ENCODE assay signal across 18 cellular contexts in the genomic region with DNA sequence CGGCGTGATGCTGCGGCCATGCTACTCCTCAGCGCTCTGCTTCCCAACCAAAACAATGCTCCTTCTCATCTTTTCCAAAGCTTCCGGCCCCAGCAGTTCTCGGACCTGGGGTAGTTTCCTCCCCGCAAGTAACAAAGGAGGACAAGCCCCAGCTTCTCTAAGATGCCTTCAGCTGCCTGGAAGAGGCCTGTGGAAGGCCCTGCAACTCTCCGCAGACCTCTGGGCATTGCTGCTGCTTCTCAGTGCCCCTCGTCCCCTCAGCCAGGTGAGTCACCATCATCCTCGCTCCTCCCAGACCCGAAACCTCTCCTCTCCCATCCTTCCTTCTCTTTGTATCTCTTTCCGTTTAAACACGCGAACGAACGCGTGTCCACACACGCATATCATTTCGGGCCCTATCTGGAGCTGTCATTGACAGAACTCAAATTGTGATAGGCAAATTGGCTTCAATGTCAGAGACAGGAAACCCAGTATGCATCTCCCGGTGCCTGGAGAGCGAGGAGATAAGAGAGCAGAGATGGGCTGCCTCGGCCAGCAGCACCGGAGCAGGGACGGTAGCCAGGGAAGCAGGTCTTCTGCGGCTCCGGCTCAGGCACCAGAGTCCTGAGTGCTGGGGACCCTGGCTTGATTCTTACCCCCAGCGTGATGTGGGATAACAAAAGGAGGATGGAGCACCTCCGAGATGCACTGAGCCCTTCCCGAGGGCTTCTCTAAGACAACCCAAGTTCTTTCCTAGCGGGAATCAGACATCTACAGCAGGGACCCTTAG. TPM values are rescaled to one million over a fixed set of nuclear protein-coding genes. Genes with fewer than 3 reads are reported as not detected.
A peak's percentile ranks its signal among the peaks of the same experiment; 100 is the strongest.
DNase-seq lines count a peak whose midpoint lies in the region; ATAC-seq, FAIRE-seq and TF ChIP-seq lines count a peak whose summit lies in the region.
"Had no signal": no experiment of that assay in that cellular context is flagged by ENCODE, and none has a peak within 500 bp of the region (broad histone marks: within the 10 kb centered on the region; RNA-seq: fewer than 3 reads in every experiment).

No MANE protein-coding gene starts in this region.

- H3K27me3 ChIP-seq in IMR-90 (ENCODE audit: control insufficient read depth, insufficient read depth, low read length) (no peaks in the 10 kb centered on the region), H1 (replicated peaks in 1 of 4; ENCODE audit: control insufficient read depth in 3 of 4, extremely low read depth in 1 of 4, insufficient read depth in 3 of 4, low read length in 3 of 4) (no peaks in the 10 kb centered on the region; a peak in 2 of 7 replicates), muscle layer of duodenum (ENCODE audit: low read depth, low read length) (no peaks in the 10 kb centered on the region), suprapubic skin (peaks cover 7% of the 10 kb centered on the region)
- H3K27me3 ChIP-seq: Peyer's patch had no signal

- TF ChIP-seq POLR2A in IMR-90 (IDR thresholded peaks at IDR 0.05; ENCODE audit: low read depth, low read length) (no peak), H1 (IDR thresholded peaks at IDR 0.05; ENCODE audit: control extremely low read depth in 1 of 2, low read depth in 2 of 2, low read length in 2 of 2) (no peak), suprapubic skin (IDR thresholded peaks at IDR 0.05) (no peak)

- H3K9ac ChIP-seq in IMR-90 (ENCODE audit: low read depth, low read length) (no peak overlapping the region; the same call in 1 of the 2 replicates), H1 (replicated peaks in 1 of 4; ENCODE audit: extremely low read depth in 1 of 4, low read depth in 3 of 4, low read length in 3 of 4) (no peak overlapping the region)
- H3K9ac ChIP-seq: KMS-11 had no signal

- in situ Hi-C loops in IMR-90 (cut with MboI; ENCODE audit: low sequenced_read_pairs): loop anchor here (5.0 to 10.0 kb wide), 2 partner anchors 95 to 208 kb away; a partner anchor contains a TSS

- no peaks in the 10 kb centered on the region for H3K23me2 ChIP-seq in H1 (ENCODE audit: low read depth, low read length)

- peak overlapping the region; percentile 87 for H2AK5ac ChIP-seq in IMR-90 (ENCODE audit: low read depth, low read length)
- H2AK5ac ChIP-seq in H1 (ENCODE audit: low read depth, low read length): no peak overlapping the region

- H2AFZ ChIP-seq in IMR-90 (replicated peaks; ENCODE audit: low read length, poor library complexity): peak overlapping the region; percentile 89
- peak overlapping the region; percentile 63; the same call in 1 of the 2 replicates for H2AFZ ChIP-seq in H1 (ENCODE audit: low read length)

- H3K9me1 ChIP-seq in IMR-90 (ENCODE audit: insufficient read depth, low read length): peaks cover 15% of the 10 kb centered on the region

- peaks cover 8% of the 10 kb centered on the region for H3K4me1 ChIP-seq in IMR-90 (ENCODE audit: control insufficient read depth, insufficient read depth, low read length)
- H3K4me1 ChIP-seq in H1 (replicated peaks in 1 of 4; ENCODE audit: control insufficient read depth in 3 of 4, insufficient read depth in 4 of 4, low read length in 3 of 4): peaks cover 1 to 10% (median 6%) of the 10 kb centered on the region in 4 experiments; a peak in 6 of 7 replicates
- peaks cover 5 to 39% of the 10 kb centered on the region in 2 donors for H3K4me1 ChIP-seq in muscle layer of duodenum (ENCODE audit: control insufficient read depth in 1 of 2, insufficient read depth in 2 of 2, low read length in 2 of 2)
- H3K4me1 ChIP-seq in suprapubic skin: peaks cover 55% of the 10 kb centered on the region

- FAIRE-seq in H1 (lab: Jason Lieb, UNC): no peak
- FAIRE-seq: G401.6 had no signal

- H3K4me3 Mint-ChIP-seq in activated CD8-positive, alpha-beta T cell treated with anti-CD3 and anti-CD28 coated beads, Interleukin-2, amount 10 ng/mL, durations not matched to agents 7 days and 5 days: no peak overlapping the region
- H3K4me3 Mint-ChIP-seq: CD8-positive, alpha-beta T cell; central memory CD8-positive, alpha-beta T cell; stimulated activated naive B cell treated with anti-CD40 and anti-IgM and Interleukin-4, amounts not matched to agents 10 μg/mL and 1 μg/mL and 100 μg/mL, for 72 hours had no signal

- H3K27ac ChIP-seq in IMR-90 (ENCODE audit: insufficient read depth, low read length) (peak overlapping the region; percentile 3), H1 (ENCODE audit: low read depth, low read length) (no peak overlapping the region), muscle layer of duodenum (ENCODE audit: low read length) (peak overlapping the region; percentile 60), suprapubic skin (peak overlapping the region; percentile 52)
- H3K27ac ChIP-seq: KMS-11 had no signal

- dilution Hi-C loops in IMR-90 (cut with HindIII; ENCODE audit: low sequenced_read_pairs, unreplicated experiment): no loop called here

- no peak overlapping the region for H3K56ac ChIP-seq in IMR-90 (ENCODE audit: extremely low read depth, insufficient read depth, low read length)
- H3K56ac ChIP-seq in H1 (replicated peaks; ENCODE audit: insufficient read length, low read depth, low read length): no peak overlapping the region

- H4K8ac ChIP-seq in IMR-90 (ENCODE audit: low read depth in 2 of 2, low read length in 2 of 2): peak overlapping the region in 1 of 2 experiments; percentile 70; a peak in 2 of 4 replicates
- no peak overlapping the region; the same call in 1 of the 2 replicates for H4K8ac ChIP-seq in H1 (ENCODE audit: extremely low read depth, insufficient read depth, low read length)

- H3K4ac ChIP-seq in IMR-90 (ENCODE audit: low read depth, low read length) (peak overlapping the region; percentile 52), H1 (replicated peaks; ENCODE audit: insufficient read length, low read depth, low read length) (no peak overlapping the region)

- DNase-seq in IMR-90: no peak
- DNase-seq in H1 (ENCODE audit: low read depth in 1 of 2, low spot score in 2 of 2): no peak
- peak in 1 of 2 donors; percentile 62 for DNase-seq in suprapubic skin (ENCODE audit: low spot score in 2 of 2)
- no peak for DNase-seq in T1000 (lab: John Stamatoyannopoulos, UW)
- no peak for DNase-seq in hypothalamus (lab: John Stamatoyannopoulos, UW)
- no peak for DNase-seq in NCI-H446 treated with DMSO at 0.1 percent for 48 hours (lab: John Stamatoyannopoulos, UW)
- DNase-seq in activated CD8-positive, alpha-beta T cell treated with anti-CD3 and anti-CD28 coated beads, Interleukin-2, amount 10 ng/mL, durations not matched to agents 7 days and 5 days: no peak
- DNase-seq: activated CD4-positive, alpha-beta T cell treated with anti-CD3 and anti-CD28 coated beads, Interleukin-2, amount 50 U/mL, for 4 hours; activated naive CD4-positive, alpha-beta T cell treated with Interleukin-2 at 50 U/mL for 16 hours; CD8-positive, alpha-beta T cell; NCI-H1436; stimulated activated CD4-positive, alpha-beta T cell treated with anti-CD3 and anti-CD28 coated beads, Interleukin-4, amount 100 ng/mL, for 1 hour; stimulated activated naive B cell treated with anti-CD40 and anti-IgM and Interleukin-4, amounts not matched to agents 10 μg/mL and 1 μg/mL and 100 μg/mL, for 72 hours had no signal

- H3K27me3 Mint-ChIP-seq in activated CD8-positive, alpha-beta T cell treated with anti-CD3 and anti-CD28 coated beads, Interleukin-2, amount 10 ng/mL, durations not matched to agents 7 days and 5 days (ENCODE audit: low read depth): no peaks in the 10 kb centered on the region

- 0 out of 2 replicates have a peak overlapping the region, but pooled peaks have one; percentile 2 for H2BK12ac ChIP-seq in H1 (ENCODE audit: low read depth, low read length)

- peak overlapping the region; percentile 1; the same call in 1 of the 3 replicates for H2BK15ac ChIP-seq in IMR-90 (ENCODE audit: low read depth, low read length)
- H2BK15ac ChIP-seq in H1 (ENCODE audit: low read length): no peak overlapping the region

- H3K36me3 ChIP-seq in IMR-90 (ENCODE audit: control insufficient read depth, insufficient read depth, low read length) (no peaks in the 10 kb centered on the region), H1 (ENCODE audit: control insufficient read depth in 2 of 4, insufficient read depth in 4 of 4, low read length in 3 of 4) (no peaks in the 10 kb centered on the region), muscle layer of duodenum (ENCODE audit: control insufficient read depth in 1 of 2, insufficient read depth in 2 of 2, low read length in 2 of 2) (no peaks in the 10 kb centered on the region), suprapubic skin (no peaks in the 10 kb centered on the region)
- H3K36me3 ChIP-seq: Peyer's patch had no signal

- peak overlapping the region; percentile 17 for H2AK9ac ChIP-seq in IMR-90 (replicated peaks; ENCODE audit: low read depth, low read length, poor library complexity)

- no peaks in the 10 kb centered on the region; the same call in 1 of the 2 replicates for H4K20me1 ChIP-seq in IMR-90 (ENCODE audit: insufficient read depth, low read length)
- H4K20me1 ChIP-seq in H1 (replicated peaks in 1 of 2; ENCODE audit: control insufficient read depth in 1 of 2, insufficient read depth in 2 of 2, low read length in 2 of 2): no peaks in the 10 kb centered on the region

- no peak overlapping the region for H4K5ac ChIP-seq in IMR-90 (ENCODE audit: low read depth, low read length)
- no peak overlapping the region for H4K5ac ChIP-seq in H1 (ENCODE audit: insufficient read length, low read depth, low read length)

- H3K4me3 ChIP-seq in IMR-90 (ENCODE audit: insufficient read depth, low read depth, low read length) (no peak overlapping the region), H1 (ENCODE audit: extremely low read depth in 1 of 4, insufficient read depth in 2 of 4, low read depth in 3 of 4, low read length in 4 of 4) (no peak overlapping the region), muscle layer of duodenum (ENCODE audit: low read depth in 1 of 2, low read length in 2 of 2) (no peak overlapping the region), suprapubic skin (peak overlapping the region; percentile 3)

- BruUV-seq in IMR-90 (replicated peaks; lab: Mats Ljungman, UMichigan): no TSS peak

- peaks cover 23% of the 10 kb centered on the region for H3K4me1 Mint-ChIP-seq in activated CD8-positive, alpha-beta T cell treated with anti-CD3 and anti-CD28 coated beads, Interleukin-2, amount 10 ng/mL, durations not matched to agents 7 days and 5 days (ENCODE audit: low read depth)

- H3K14ac ChIP-seq in IMR-90 (replicated peaks; ENCODE audit: low read depth, low read length) (peak overlapping the region; percentile 19; the same call in 1 of the 2 replicates), H1 (ENCODE audit: insufficient read length) (no peak overlapping the region)

- no peaks in the 10 kb centered on the region for H3K9me3 Mint-ChIP-seq in activated CD8-positive, alpha-beta T cell treated with anti-CD3 and anti-CD28 coated beads, Interleukin-2, amount 10 ng/mL, durations not matched to agents 7 days and 5 days (ENCODE audit: insufficient read depth)
- H3K9me3 Mint-ChIP-seq: CD8-positive, alpha-beta T cell; central memory CD8-positive, alpha-beta T cell; stimulated activated naive B cell treated with anti-CD40 and anti-IgM and Interleukin-4, amounts not matched to agents 10 μg/mL and 1 μg/mL and 100 μg/mL, for 72 hours had no signal

- H3K79me1 ChIP-seq in IMR-90 (ENCODE audit: low read depth in 1 of 2, low read length in 2 of 2): no peaks in the 10 kb centered on the region
- H3K79me1 ChIP-seq in H1 (ENCODE audit: low read depth, low read length): no peaks in the 10 kb centered on the region

- no peak for TF ChIP-seq CTCF in IMR-90 (conservative IDR thresholded peaks at IDR 0.05; ENCODE audit: low read depth, low read length)
- TF ChIP-seq CTCF in H1 (IDR thresholded peaks at IDR 0.05; ENCODE audit: control extremely low read depth in 1 of 3, insufficient read depth in 1 of 3, low read depth in 1 of 3, low read length in 3 of 3): no peak
- no peak for TF ChIP-seq CTCF in suprapubic skin (IDR thresholded peaks at IDR 0.05)

- POLR2A ChIA-PET in IMR-90 (lab: Charles Lee; ENCODE audit: unreplicated experiment) (no interaction called here), H1 (lab: Charles Lee; ENCODE audit: partially characterized antibody) (interaction anchor here (2.6 kb wide), 2 partner anchors 8 to 10 kb away, joined by 7 to 9 read pairs; no protein-coding TSS in a partner anchor)
- POLR2A ChIA-PET in activated CD8-positive, alpha-beta T cell treated with anti-CD3 and anti-CD28 coated beads, Interleukin-2, amount 10 ng/mL, durations not matched to agents 7 days and 5 days (lab: Charles Lee): interaction anchor here (0.7 to 1.1 kb wide), 2 partner anchors 13 to 119 kb away, joined by 3 read pairs; no protein-coding TSS in a partner anchor

- H2BK120ac ChIP-seq in IMR-90 (ENCODE audit: low read depth, low read length) (peak overlapping the region; percentile 72), H1 (replicated peaks; ENCODE audit: low read depth, low read length) (no peak overlapping the region)

- H2BK20ac ChIP-seq in IMR-90 (ENCODE audit: low read depth, low read length) (peak overlapping the region; percentile 52), H1 (ENCODE audit: low read length) (peak overlapping the region; percentile 21; the same call in 1 of the 2 replicates)

- peak overlapping the region; percentile 42; the same call in 1 of the 2 replicates for H3K4me2 ChIP-seq in IMR-90 (ENCODE audit: low read depth, low read length)
- H3K4me2 ChIP-seq in H1 (ENCODE audit: insufficient read depth in 1 of 2, low read depth in 2 of 2, low read length in 2 of 2): no peak overlapping the region; a peak in 1 of 4 replicates
- H3K4me2 ChIP-seq: KMS-11 had no signal

- H3K23ac ChIP-seq in IMR-90 (ENCODE audit: low read depth, low read length) (peak overlapping the region; percentile 23; the same call in 1 of the 2 replicates), H1 (ENCODE audit: insufficient read length) (no peak overlapping the region)

- H3K18ac ChIP-seq in IMR-90 (ENCODE audit: low read depth, low read length): peak overlapping the region; percentile 4; the same call in 1 of the 2 replicates
- H3K18ac ChIP-seq in H1 (ENCODE audit: extremely low read depth, low read length): no peak overlapping the region

- H2BK5ac ChIP-seq in IMR-90 (ENCODE audit: low read depth, low read length, poor library complexity, severe bottlenecking): peak overlapping the region; percentile 6
- no peak overlapping the region for H2BK5ac ChIP-seq in H1 (ENCODE audit: low read depth, low read length)

- 93 to 100% methylated on average over 8 to 14 of the region's 30 CpGs for WGBS in IMR-90 (ENCODE audit: extremely low coverage in 2 of 2, insufficient read length in 1 of 2), 2 experiments
- WGBS in H1 (ENCODE audit: extremely low coverage in 1 of 2, insufficient coverage in 1 of 2, insufficient read length in 1 of 2, insufficient replicate concordance in 2 of 2, low coverage in 1 of 2, low lambda C conversion rate in 2 of 2, missing lambda C conversion rate in 1 of 2), 2 experiments: 93 to 100% methylated on average over 7 to 30 of the region's 30 CpGs
- 62% methylated on average over 30 of the region's 30 CpGs for WGBS in suprapubic skin

- CTCF ChIA-PET in IMR-90 (lab: Yijun Ruan, JAX) (interaction anchor here (0.6 kb wide), 1 partner anchor 78 kb away, joined by 3 read pairs; no protein-coding TSS in a partner anchor), H1 (lab: Charles Lee; ENCODE audit: partially characterized antibody) (interaction anchor here (0.6 to 9.5 kb wide), 20 partner anchors 11 to 122 kb away, joined by 3 to 178 read pairs (median 10); no protein-coding TSS in a partner anchor)
- CTCF ChIA-PET in activated CD8-positive, alpha-beta T cell treated with anti-CD3 and anti-CD28 coated beads, Interleukin-2, amount 10 ng/mL, durations not matched to agents 7 days and 5 days (lab: Charles Lee): interaction anchor here (1.0 to 6.7 kb wide), 8 partner anchors 13 to 119 kb away, joined by 3 to 49 read pairs (median 7); no protein-coding TSS in a partner anchor

- intact Hi-C loops in IMR-90 (cut with micrococcal nuclease): loop anchor here (10.0 kb wide), 2 partner anchors 178 to 208 kb away; a partner anchor contains a TSS

- H3K79me2 ChIP-seq in H1 (ENCODE audit: control insufficient read depth in 1 of 2, insufficient read depth in 2 of 2, low read length in 2 of 2): no peaks in the 10 kb centered on the region

- TF ChIP-seq RAD21 in IMR-90 (IDR thresholded peaks at IDR 0.05; ENCODE audit: low read length): no peak
- TF ChIP-seq RAD21 in H1 (IDR thresholded peaks at IDR 0.05 in 1 of 2, conservative IDR thresholded peaks at IDR 0.05 in 1 of 2; ENCODE audit: low read depth in 2 of 2, low read length in 2 of 2): no peak

- no peaks in the 10 kb centered on the region for H3K36me3 Mint-ChIP-seq in activated CD8-positive, alpha-beta T cell treated with anti-CD3 and anti-CD28 coated beads, Interleukin-2, amount 10 ng/mL, durations not matched to agents 7 days and 5 days (ENCODE audit: low read depth)
- H3K36me3 Mint-ChIP-seq: CD8-positive, alpha-beta T cell; stimulated activated naive B cell treated with anti-CD40 and anti-IgM and Interleukin-4, amounts not matched to agents 10 μg/mL and 1 μg/mL and 100 μg/mL, for 72 hours had no signal

- H4K91ac ChIP-seq in IMR-90 (ENCODE audit: insufficient read depth, low read depth, low read length) (peak overlapping the region; percentile 17), H1 (replicated peaks; ENCODE audit: insufficient read length, low read length) (no peak overlapping the region)

- TF ChIP-seq EP300 in H1 (IDR thresholded peaks at IDR 0.05; ENCODE audit: borderline replicate concordance in 1 of 2, low read depth in 2 of 2, low read length in 2 of 2) (no peak), suprapubic skin (IDR thresholded peaks at IDR 0.05) (peak; percentile 1)

- H3K27ac Mint-ChIP-seq in activated CD8-positive, alpha-beta T cell treated with anti-CD3 and anti-CD28 coated beads, Interleukin-2, amount 10 ng/mL, durations not matched to agents 7 days and 5 days: no peak overlapping the region
- H3K27ac Mint-ChIP-seq: CD8-positive, alpha-beta T cell had no signal

- no peaks in the 10 kb centered on the region for H3K9me3 ChIP-seq in IMR-90 (ENCODE audit: control insufficient read depth, insufficient read depth, low read length)
- no peaks in the 10 kb centered on the region for H3K9me3 ChIP-seq in H1 (ENCODE audit: insufficient read depth in 2 of 2, low read depth in 1 of 2, low read length in 1 of 2)
- H3K9me3 ChIP-seq in muscle layer of duodenum (ENCODE audit: control insufficient read depth in 1 of 2, low read length in 2 of 2): no peaks in the 10 kb centered on the region
- no peaks in the 10 kb centered on the region for H3K9me3 ChIP-seq in suprapubic skin
- H3K9me3 ChIP-seq: Peyer's patch had no signal

- no peak for ATAC-seq in IMR-90 (ENCODE audit: low read depth)
- ATAC-seq in activated CD8-positive, alpha-beta T cell treated with anti-CD3 and anti-CD28 coated beads, Interleukin-2, amount 10 ng/mL, durations not matched to agents 7 days and 5 days: no peak
- ATAC-seq: CD8-positive, alpha-beta T cell; stimulated activated naive B cell treated with anti-CD40 and anti-IgM and Interleukin-4, amounts not matched to agents 10 μg/mL and 1 μg/mL and 100 μg/mL, for 72 hours had no signal

RNA-seq across cellular contexts. Expression of a gene that starts 22.0 kb away (rescaled TPM):
- total RNA-seq in IMR-90 (2012; rRNA removed) (71.5 and 102 TPM in 2 replicates), suprapubic skin (10 to 100 TPM; 10.9 to 14.7 (median 12.1) TPM)
- polyA plus RNA-seq in IMR-90 (2012; rRNA removed) (32.0 and 38.0 TPM in 2 replicates), H1 (2011; rRNA removed) (17.8 and 19.6 TPM in 2 replicates)
- polyA plus RNA-seq in IMR-90 (2012; cell fraction: cytosol; rRNA removed): 17.9 and 24.0 TPM in 2 replicates
- 20.6 and 54.0 TPM in 2 replicates for polyA plus RNA-seq in IMR-90 (2012; cell fraction: nucleus; rRNA removed; ENCODE audit: low replicate concordance)
- 40.3 and 42.8 TPM in 2 replicates for total RNA-seq in H1 (2021; fragmentation: NEBNext Ultra II Directional; extraction: Animal tissue kit (Norgen Biotek cat#: 25700))
- polyA plus RNA-seq in H1 (2011; cell fraction: cytosol; rRNA removed): 16.4 TPM
- 23.3 TPM for polyA plus RNA-seq in H1 (2011; cell fraction: nucleus; rRNA removed)
- polyA plus RNA-seq in H1 (2012, experiment 1 of 2): 24.7 to 30.3 TPM (median 27.0 TPM) in 4 replicates
- 5.8 TPM for polyA plus RNA-seq in H1 (2012, experiment 2 of 2)
- 30.3 TPM for polyA plus RNA-seq in H1 (2013, experiment 1 of 2)
- 37.2 TPM for polyA plus RNA-seq in H1 (2013, experiment 2 of 2)
- polyA minus RNA-seq in H1 (2011; rRNA and poly(A)+ RNA removed): 19.3 and 23.9 TPM in 2 replicates
- polyA minus RNA-seq in H1 (2011; cell fraction: cytosol; rRNA and poly(A)+ RNA removed): 16.4 TPM
- 15.7 TPM for polyA minus RNA-seq in H1 (2011; cell fraction: nucleus; rRNA and poly(A)+ RNA removed)
- 1 to 10 TPM; 8.0 to 9.6 TPM for total RNA-seq in activated CD8-positive, alpha-beta T cell treated with anti-CD3 and anti-CD28 coated beads, Interleukin-2, amount 10 ng/mL, durations not matched to agents 7 days and 5 days
